Comparison of ENCODE assay signal across 8 cellular contexts in genomic region chr2:30511122-30512083, GRCh38.
DNase-seq lines count a peak whose midpoint lies in the region; ATAC-seq and TF ChIP-seq lines count a peak whose summit lies in the region.

No MANE protein-coding gene starts in this region.

- H3K36me3 Mint-ChIP-seq in chondrocyte (ENCODE audit: low read depth) = peaks cover 6% of the 10 kb centered on the region

- no peaks in the 10 kb centered on the region for H3K27me3 Mint-ChIP-seq in chondrocyte (ENCODE audit: low read depth)

- WGBS in adrenal gland, 4 donors = 34 to 55% (median 43%) methylated on average over 8 of the region's 8 CpGs
- 13% methylated on average over 7 of the region's 8 CpGs for WGBS in mesenchymal stem cell

- H2BK5ac ChIP-seq in mesenchymal stem cell (ENCODE audit: low read depth, low read length, poor library complexity, severe bottlenecking) = peak overlapping the region; percentile 44

- H3K9ac ChIP-seq in mesenchymal stem cell (ENCODE audit: low read length) = peak overlapping the region; percentile 49

- H4K91ac ChIP-seq in mesenchymal stem cell (ENCODE audit: low read length) = no peak overlapping the region

- TF ChIP-seq CTCF in adrenal gland (IDR thresholded peaks at IDR 0.05) (no peak), chondrocyte (IDR thresholded peaks at IDR 0.05) (no peak)

- intact Hi-C loops in adrenal gland (cut with DNase I) = no loop called here

- peaks cover 38% of the 10 kb centered on the region for H3K4me1 Mint-ChIP-seq in chondrocyte (ENCODE audit: low read depth)

- peaks cover 16% of the 10 kb centered on the region for H3K9me3 Mint-ChIP-seq in chondrocyte (ENCODE audit: low read depth)

- H3K4ac ChIP-seq in mesenchymal stem cell (ENCODE audit: low read depth in 1 of 2, low read length in 2 of 2) = no peak overlapping the region

- H3K9me3 ChIP-seq in adrenal gland (replicated peaks in 1 of 3) (no peaks in the 10 kb centered on the region), mesenchymal stem cell (ENCODE audit: control insufficient read depth, low read length) (no peaks in the 10 kb centered on the region)

- H2BK12ac ChIP-seq in mesenchymal stem cell (ENCODE audit: low read length in 2 of 2) = no peak overlapping the region

- peak in 1 of 2 donors; percentile 13 for TF ChIP-seq POLR2A in adrenal gland (IDR thresholded peaks at IDR 0.05)

- H3K27ac ChIP-seq in adrenal gland (peak overlapping the region in 1 of 5 donors; percentile 66), mesenchymal stem cell (ENCODE audit: low read length, poor library complexity, severe bottlenecking) (no peak overlapping the region)

- H3K4me3 Mint-ChIP-seq in chondrocyte (ENCODE audit: unreplicated experiment) = no peak overlapping the region

- H3K4me1 ChIP-seq in adrenal gland (replicated peaks in 1 of 2) (peaks cover 24 to 35% of the 10 kb centered on the region in 2 donors), mesenchymal stem cell (ENCODE audit: control insufficient read depth, insufficient read depth, low read depth, low read length) (no peaks in the 10 kb centered on the region)

- no peaks in the 10 kb centered on the region for H3K27me3 ChIP-seq in adrenal gland
- H3K27me3 ChIP-seq in mesenchymal stem cell (ENCODE audit: control insufficient read depth in 1 of 2, insufficient read depth in 1 of 2, low read length in 2 of 2) = no peaks in the 10 kb centered on the region

- H3K14ac ChIP-seq in mesenchymal stem cell (ENCODE audit: low read length in 2 of 2) = no peak overlapping the region

- no peak overlapping the region for H3K4me3 ChIP-seq in adrenal gland
- H3K4me3 ChIP-seq in mesenchymal stem cell (ENCODE audit: insufficient read depth in 1 of 2, low read depth in 1 of 2, low read length in 2 of 2) = no peak overlapping the region

- DNase-seq in DMS153 treated with DMSO at 0.1 percent for 48 hours (lab: John Stamatoyannopoulos, UW; ENCODE audit: unreplicated experiment) (peak; percentile 50), NCI-H1417 (lab: John Stamatoyannopoulos, UW) (peak; percentile 15 to 73 (median 45)), adrenal gland (peak; percentile 48 to 88 (median 72)), mesenchymal stem cell (peak; percentile 80), chondrocyte (ENCODE audit: low spot score) (no peak)
- DNase-seq in stimulated activated CD4-positive, alpha-beta T cell treated with anti-CD3 and anti-CD28 coated beads, Interleukin-4, amount 100 ng/mL, for 24 hours = no peak

- H3K4me2 ChIP-seq in mesenchymal stem cell (ENCODE audit: low read length, poor library complexity, severe bottlenecking) = no peak overlapping the region

- H3K23ac ChIP-seq in mesenchymal stem cell (ENCODE audit: low read length in 2 of 2) = no peak overlapping the region

- H2BK120ac ChIP-seq in mesenchymal stem cell (ENCODE audit: low read depth, low read length) = no peak overlapping the region

- H3K36me3 ChIP-seq in adrenal gland (replicated peaks in 1 of 2) (no peaks in the 10 kb centered on the region), mesenchymal stem cell (ENCODE audit: control insufficient read depth in 1 of 2, insufficient read depth in 2 of 2, low read depth in 1 of 2, low read length in 2 of 2) (no peaks in the 10 kb centered on the region)

- no peak for ATAC-seq in HG03457 (IDR thresholded peaks at IDR 0.05; ENCODE audit: unreplicated experiment)
- no peak for ATAC-seq in GM18520 (IDR thresholded peaks at IDR 0.05; ENCODE audit: unreplicated experiment)

- no peak overlapping the region for H2AFZ ChIP-seq in mesenchymal stem cell (ENCODE audit: low read depth, low read length)

- no peak overlapping the region for H2BK15ac ChIP-seq in mesenchymal stem cell (ENCODE audit: low read depth, poor library complexity, severe bottlenecking)

- no peak overlapping the region for H3K27ac Mint-ChIP-seq in chondrocyte (ENCODE audit: unreplicated experiment)

- H4K8ac ChIP-seq in mesenchymal stem cell (ENCODE audit: low read length) = no peak overlapping the region

- H2AK5ac ChIP-seq in mesenchymal stem cell (ENCODE audit: low read length, severe bottlenecking) = no peak overlapping the region

- peak overlapping the region in 1 of 2 experiments; percentile 29 for H3K18ac ChIP-seq in mesenchymal stem cell (ENCODE audit: low read depth in 1 of 2, low read length in 2 of 2)

- H3K79me1 ChIP-seq in mesenchymal stem cell (replicated peaks; ENCODE audit: low read length, poor library complexity, severe bottlenecking) = peaks cover 13% of the 10 kb centered on the region

Comparison
In these comparisons a context has a peak if more than half of its experiments do, and no peak if none do; other contexts are left out.
1. DNase-seq: peak in DMS153 treated with DMSO at 0.1 percent for 48 hours (single experiment), NCI-H1417 (3 of 3), adrenal gland (7 of 7) and mesenchymal stem cell (single experiment); none in stimulated activated CD4-positive, alpha-beta T cell treated with anti-CD3 and anti-CD28 coated beads, Interleukin-4, amount 100 ng/mL, for 24 hours (single experiment) and chondrocyte (single experiment).